11 cellular contexts compared by ENCODE assay signal in the genomic region with DNA sequence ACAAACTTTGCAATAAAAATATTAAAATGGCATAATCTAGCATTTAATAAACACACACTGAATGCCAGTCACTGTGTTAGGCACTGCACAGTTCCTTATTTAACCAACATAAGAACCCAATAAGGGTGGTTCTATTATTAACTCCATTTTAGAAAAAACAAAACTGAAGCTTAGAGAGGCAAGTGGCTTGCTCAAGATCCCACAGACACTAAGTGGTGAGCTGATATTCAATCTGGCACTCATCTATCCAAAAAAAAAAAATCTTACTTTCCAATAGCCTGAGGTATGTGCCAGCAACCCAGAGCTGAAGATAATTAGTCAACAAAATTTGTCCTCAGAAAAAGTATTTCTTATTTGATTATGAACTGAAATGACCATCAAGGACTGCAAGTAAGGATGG. TPM values are rescaled to one million over a fixed set of nuclear protein-coding genes. Genes with fewer than 3 reads are reported as not detected.
DNase-seq lines count a peak whose midpoint lies in the region; ATAC-seq and TF ChIP-seq lines count a peak whose summit lies in the region.
"Had no signal": no experiment of that assay in that cellular context is flagged by ENCODE, and none has a peak within 500 bp of the region (broad histone marks: within the 10 kb centered on the region; RNA-seq: fewer than 3 reads in every experiment).

No MANE protein-coding gene starts in this region.

- no peaks in the 10 kb centered on the region for H3K36me3 ChIP-seq in mucosa of descending colon (ENCODE audit: low read depth)
- H3K36me3 ChIP-seq: adrenal gland, ovary had no signal

- H3K4me1 ChIP-seq in mucosa of descending colon (ENCODE audit: low read depth), result peaks cover 15% of the 10 kb centered on the region
- H3K4me1 ChIP-seq: adrenal gland had no signal

- intact Hi-C loops in activated CD4-positive, alpha-beta memory T cell treated with anti-CD3 and anti-CD28 coated beads for 36 hours (cut with micrococcal nuclease), result no loop called here
- intact Hi-C loops in mucosa of descending colon (cut with DNase I, micrococcal nuclease), result no loop called here

- no peak for DNase-seq in stimulated activated naive CD8-positive, alpha-beta T cell treated with anti-CD3 and anti-CD28 coated beads, Interleukin-15, Interleukin-2, amounts not matched to agents 100 U/mL and 50 U/mL, for 24 hours
- no peak for DNase-seq in activated CD4-positive, alpha-beta memory T cell treated with anti-CD3 and anti-CD28 coated beads for 36 hours
- DNase-seq in mucosa of descending colon (no peak), anterior cingulate cortex (lab: John Stamatoyannopoulos, UW) (no peak), dermis blood vessel endothelial cell (no peak), progenitor cell of endocrine pancreas (ENCODE audit: low spot score, unreplicated experiment) (no peak)
- DNase-seq: COR-L47, ovary had no signal

- no peaks in the 10 kb centered on the region for H3K27me3 Mint-ChIP-seq in stimulated activated naive CD8-positive, alpha-beta T cell treated with anti-CD3 and anti-CD28 coated beads, Interleukin-15, Interleukin-2, amounts not matched to agents 100 ng/mL and 50 ng/mL, for 24 hours
- peaks cover 2% of the 10 kb centered on the region for H3K27me3 Mint-ChIP-seq in activated CD4-positive, alpha-beta memory T cell treated with anti-CD3 and anti-CD28 coated beads for 36 hours
- H3K27me3 Mint-ChIP-seq in progenitor cell of endocrine pancreas, result no peaks in the 10 kb centered on the region

- no peaks in the 10 kb centered on the region for H3K9me3 ChIP-seq in mucosa of descending colon
- H3K9me3 ChIP-seq: adrenal gland, ovary had no signal

- no peaks in the 10 kb centered on the region for H3K9me3 Mint-ChIP-seq in stimulated activated naive CD8-positive, alpha-beta T cell treated with anti-CD3 and anti-CD28 coated beads, Interleukin-15, Interleukin-2, amounts not matched to agents 100 ng/mL and 50 ng/mL, for 24 hours
- no peaks in the 10 kb centered on the region for H3K9me3 Mint-ChIP-seq in activated CD4-positive, alpha-beta memory T cell treated with anti-CD3 and anti-CD28 coated beads for 36 hours
- H3K9me3 Mint-ChIP-seq in progenitor cell of endocrine pancreas (ENCODE audit: low read depth), result no peaks in the 10 kb centered on the region

- CTCF ChIA-PET in activated CD4-positive, alpha-beta memory T cell treated with anti-CD3 and anti-CD28 coated beads for 36 hours (lab: Charles Lee), result interaction anchor here (0.9 to 2.3 kb wide), 11 partner anchors 9 to 185 kb away, joined by 3 to 12 read pairs (median 9); a partner anchor contains a TSS

- POLR2A ChIA-PET in activated CD4-positive, alpha-beta memory T cell treated with anti-CD3 and anti-CD28 coated beads for 36 hours (lab: Charles Lee), result interaction anchor here (0.6 to 17.5 kb wide), 13 partner anchors 11 to 456 kb away, joined by 3 to 319 read pairs (median 11); no protein-coding TSS in a partner anchor

- H3K4me3 ChIP-seq in mucosa of descending colon, result peak overlapping the region; percentile 12
- H3K4me3 ChIP-seq: ovary had no signal

- TF ChIP-seq CTCF in mucosa of descending colon (IDR thresholded peaks at IDR 0.05) (no peak), progenitor cell of endocrine pancreas (IDR thresholded peaks at IDR 0.05; ENCODE audit: unreplicated experiment) (no peak)

- H3K27ac Mint-ChIP-seq in stimulated activated naive CD8-positive, alpha-beta T cell treated with anti-CD3 and anti-CD28 coated beads, Interleukin-15, Interleukin-2, amounts not matched to agents 100 ng/mL and 50 ng/mL, for 24 hours, result peak overlapping the region; percentile 100
- H3K27ac Mint-ChIP-seq in activated CD4-positive, alpha-beta memory T cell treated with anti-CD3 and anti-CD28 coated beads for 36 hours, result peak overlapping the region; percentile 99
- H3K27ac Mint-ChIP-seq in progenitor cell of endocrine pancreas, result no peak overlapping the region

- H3K4me3 Mint-ChIP-seq in stimulated activated naive CD8-positive, alpha-beta T cell treated with anti-CD3 and anti-CD28 coated beads, Interleukin-15, Interleukin-2, amounts not matched to agents 100 ng/mL and 50 ng/mL, for 24 hours, result peak overlapping the region; percentile 99
- H3K4me3 Mint-ChIP-seq in activated CD4-positive, alpha-beta memory T cell treated with anti-CD3 and anti-CD28 coated beads for 36 hours, result peak overlapping the region; percentile 92
- no peak overlapping the region for H3K4me3 Mint-ChIP-seq in progenitor cell of endocrine pancreas (ENCODE audit: low read depth)

- peaks cover 56% of the 10 kb centered on the region for H3K4me1 Mint-ChIP-seq in stimulated activated naive CD8-positive, alpha-beta T cell treated with anti-CD3 and anti-CD28 coated beads, Interleukin-15, Interleukin-2, amounts not matched to agents 100 ng/mL and 50 ng/mL, for 24 hours (ENCODE audit: low read depth)
- peaks cover 31% of the 10 kb centered on the region for H3K4me1 Mint-ChIP-seq in activated CD4-positive, alpha-beta memory T cell treated with anti-CD3 and anti-CD28 coated beads for 36 hours (ENCODE audit: low read depth)
- peaks cover 20% of the 10 kb centered on the region for H3K4me1 Mint-ChIP-seq in progenitor cell of endocrine pancreas (ENCODE audit: low read depth)

- ATAC-seq in stimulated activated naive CD8-positive, alpha-beta T cell treated with anti-CD3 and anti-CD28 coated beads, Interleukin-15, Interleukin-2, amounts not matched to agents 100 U/mL and 50 U/mL, for 24 hours, result no peak
- no peak for ATAC-seq in mucosa of descending colon
- no peak for ATAC-seq in HG03045 (IDR thresholded peaks at IDR 0.05; ENCODE audit: unreplicated experiment)

- H3K36me3 Mint-ChIP-seq in stimulated activated naive CD8-positive, alpha-beta T cell treated with anti-CD3 and anti-CD28 coated beads, Interleukin-15, Interleukin-2, amounts not matched to agents 100 ng/mL and 50 ng/mL, for 24 hours (ENCODE audit: low read depth), result peaks cover 58% of the 10 kb centered on the region
- H3K36me3 Mint-ChIP-seq in activated CD4-positive, alpha-beta memory T cell treated with anti-CD3 and anti-CD28 coated beads for 36 hours, result peaks cover 65% of the 10 kb centered on the region
- no peaks in the 10 kb centered on the region for H3K36me3 Mint-ChIP-seq in progenitor cell of endocrine pancreas (ENCODE audit: insufficient read depth)

RNA-seq across cellular contexts. Expression of a gene that starts 0.8 kb away (rescaled TPM):
- 100 to 1,000 TPM; 369 to 388 TPM for total RNA-seq in activated CD4-positive, alpha-beta memory T cell treated with anti-CD3 and anti-CD28 coated beads for 36 hours
- 10 to 100 TPM in 1 of 3 donors, 1 to 10 TPM in 2; 4.7 to 11.5 (median 5.8) TPM for total RNA-seq in mucosa of descending colon
- total RNA-seq in dermis blood vessel endothelial cell, result 0.14 TPM in 1 of 2 replicates, not detected in the other
- 0.14 and 0.27 TPM in 2 replicates for total RNA-seq in progenitor cell of endocrine pancreas

Comparison
In these comparisons a context has a peak if more than half of its experiments do, and no peak if none do; other contexts are left out.
1. RNA of a gene that starts 0.8 kb away (total RNA-seq): 369 to 388 TPM in activated CD4-positive, alpha-beta memory T cell treated with anti-CD3 and anti-CD28 coated beads for 36 hours; 4.7 to 11.5 TPM in mucosa of descending colon, 0.14 to 0.27 TPM in progenitor cell of endocrine pancreas and 0.14 TPM in dermis blood vessel endothelial cell; every median in the first group is over 10 times any median in the second.